8 cellular contexts compared by ENCODE assay signal in the genomic region with DNA sequence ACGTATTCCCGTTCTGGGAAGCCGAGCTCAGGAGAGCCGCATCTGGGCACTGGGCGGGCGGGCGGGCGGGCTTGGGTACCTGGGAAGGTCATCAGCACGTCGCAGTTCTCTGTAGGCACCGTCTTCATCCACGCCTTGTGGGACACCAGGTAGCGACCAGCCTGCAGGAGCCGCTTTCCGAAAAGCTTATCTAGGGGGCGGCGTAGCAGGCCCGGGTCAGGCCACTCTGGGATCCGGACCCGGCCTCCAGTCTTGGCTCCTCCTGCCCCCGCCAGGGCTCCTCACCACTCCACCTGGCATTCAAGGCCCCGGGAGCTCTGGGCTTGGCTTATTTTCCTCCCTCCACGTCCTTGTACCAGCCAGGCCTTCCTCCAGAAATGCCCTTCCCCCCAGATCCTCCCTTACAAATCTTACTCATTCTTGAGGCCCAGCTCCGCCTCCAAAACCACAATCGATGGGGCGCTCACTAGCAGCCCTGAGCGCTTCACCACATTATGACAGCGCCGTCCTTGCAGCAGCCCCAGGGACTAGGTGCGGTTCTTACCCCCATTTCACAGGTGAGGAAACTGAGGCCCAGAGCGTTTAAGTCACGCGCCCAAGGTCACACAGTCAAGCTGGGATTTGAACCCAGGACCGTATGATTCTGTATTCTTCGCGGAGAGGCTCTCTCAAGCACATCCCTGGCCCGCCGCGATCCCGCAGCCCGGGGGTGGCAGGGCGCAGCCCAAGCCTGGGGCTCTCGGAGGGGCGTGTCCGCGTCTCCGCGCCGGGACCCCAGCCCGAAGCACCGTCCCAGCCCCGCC. TPM values are rescaled to one million over a fixed set of nuclear protein-coding genes. Genes with fewer than 3 reads are reported as not detected.
DNase-seq lines count a peak whose midpoint lies in the region; ATAC-seq and TF ChIP-seq lines count a peak whose summit lies in the region.

No MANE protein-coding gene starts in this region.

- peak overlapping the region; percentile 42 for H3K27ac Mint-ChIP-seq in activated CD4-positive, alpha-beta memory T cell treated with anti-CD3 and anti-CD28 coated beads for 36 hours
- peak overlapping the region in 1 of 2 donors; percentile 29 for H3K27ac Mint-ChIP-seq in effector memory CD8-positive, alpha-beta T cell
- peak overlapping the region in 1 of 2 donors; percentile 88 for H3K27ac Mint-ChIP-seq in natural killer cell

- peaks cover 10% of the 10 kb centered on the region for H3K79me2 ChIP-seq in MM.1S (ENCODE audit: low read length)

- intact Hi-C loops in activated CD4-positive, alpha-beta memory T cell treated with anti-CD3 and anti-CD28 coated beads for 36 hours (cut with micrococcal nuclease), result loop anchor here (1.0 to 2.0 kb wide), 2 partner anchors 25 to 57 kb away; a partner anchor contains a TSS
- intact Hi-C loops in natural killer cell (cut with micrococcal nuclease), result loop anchor here (10.0 kb wide), 1 partner anchor 71 kb away; a partner anchor contains a TSS

- peak; percentile 31 for ATAC-seq in effector memory CD8-positive, alpha-beta T cell (replicated peaks)
- peak in 1 of 3 donors; percentile 27 for ATAC-seq in natural killer cell
- ATAC-seq in GM19452 (IDR thresholded peaks at IDR 0.05; ENCODE audit: unreplicated experiment), result no peak

- no peak overlapping the region for H3K27ac ChIP-seq in MM.1S (ENCODE audit: low read length)
- H3K27ac ChIP-seq in temporal lobe (ENCODE audit: low read depth, low read length), result peak overlapping the region; percentile 66

- peaks cover 10% of the 10 kb centered on the region for H3K4me1 ChIP-seq in MM.1S (ENCODE audit: low read length)

- H3K9me2 ChIP-seq in MM.1S (replicated peaks; ENCODE audit: insufficient read depth, low read length), result no peaks in the 10 kb centered on the region

- H3K4me1 Mint-ChIP-seq in activated CD4-positive, alpha-beta memory T cell treated with anti-CD3 and anti-CD28 coated beads for 36 hours (ENCODE audit: low read depth), result peaks cover 29% of the 10 kb centered on the region
- H3K4me1 Mint-ChIP-seq in effector memory CD8-positive, alpha-beta T cell (ENCODE audit: low read depth in 2 of 2), result peaks cover 34 to 40% of the 10 kb centered on the region in 2 donors
- peaks cover 25 to 57% of the 10 kb centered on the region in 2 donors for H3K4me1 Mint-ChIP-seq in natural killer cell

- H3K9me3 ChIP-seq in MM.1S (replicated peaks; ENCODE audit: insufficient read depth, low read length), result no peaks in the 10 kb centered on the region

- H3K9ac ChIP-seq in MM.1S (ENCODE audit: low read length), result peak overlapping the region; percentile 41; the same call in 1 of the 2 replicates

- H3K27me3 ChIP-seq in MM.1S (replicated peaks; ENCODE audit: insufficient read depth, low read length), result peaks cover 26% of the 10 kb centered on the region

- peaks cover 18% of the 10 kb centered on the region for H3F3A ChIP-seq in MM.1S (ENCODE audit: insufficient read depth, low read length)

- H3K4me3 ChIP-seq in MM.1S (ENCODE audit: low read length), result peak overlapping the region; percentile 69

- H3K4me2 ChIP-seq in MM.1S (ENCODE audit: low read depth, low read length), result peak overlapping the region; percentile 87

- TF ChIP-seq CTCF in MM.1S (IDR thresholded peaks at IDR 0.05; ENCODE audit: low read length), result no peak
- no peak for TF ChIP-seq CTCF in natural killer cell (IDR thresholded peaks at IDR 0.05)

- peak; percentile 83 for DNase-seq in GM03348 (ENCODE audit: low spot score)
- DNase-seq in MM.1S, result peak; percentile 43
- DNase-seq in activated CD4-positive, alpha-beta memory T cell treated with anti-CD3 and anti-CD28 coated beads for 36 hours, result peak; percentile 89
- DNase-seq in effector memory CD8-positive, alpha-beta T cell, result peak; percentile 53 to 56 (median 56)
- DNase-seq in natural killer cell, result peak; percentile 50
- DNase-seq in retina, result no peak

- H2AFZ ChIP-seq in MM.1S (ENCODE audit: low read length), result peak overlapping the region; percentile 83

- no peaks in the 10 kb centered on the region for H4K20me1 ChIP-seq in MM.1S (ENCODE audit: insufficient read depth, low read length)

- POLR2A ChIA-PET in activated CD4-positive, alpha-beta memory T cell treated with anti-CD3 and anti-CD28 coated beads for 36 hours (lab: Charles Lee), result interaction anchor here (1.1 to 3.2 kb wide), 4 partner anchors 16 to 55 kb away, joined by 3 to 15 read pairs (median 7); a partner anchor contains a TSS

- peak overlapping the region; percentile 79 for H3K4me3 Mint-ChIP-seq in activated CD4-positive, alpha-beta memory T cell treated with anti-CD3 and anti-CD28 coated beads for 36 hours
- H3K4me3 Mint-ChIP-seq in effector memory CD8-positive, alpha-beta T cell, result peak overlapping the region; percentile 76 to 85
- H3K4me3 Mint-ChIP-seq in natural killer cell, result peak overlapping the region; percentile 79

- H3K36me3 Mint-ChIP-seq in activated CD4-positive, alpha-beta memory T cell treated with anti-CD3 and anti-CD28 coated beads for 36 hours, result no peaks in the 10 kb centered on the region
- H3K36me3 Mint-ChIP-seq in effector memory CD8-positive, alpha-beta T cell (ENCODE audit: insufficient read depth), result no peaks in the 10 kb centered on the region
- no peaks in the 10 kb centered on the region for H3K36me3 Mint-ChIP-seq in natural killer cell

- CTCF ChIA-PET in activated CD4-positive, alpha-beta memory T cell treated with anti-CD3 and anti-CD28 coated beads for 36 hours (lab: Charles Lee), result interaction anchor here (0.8 to 2.1 kb wide), 7 partner anchors 9 to 53 kb away, joined by 3 to 6 read pairs (median 3); no protein-coding TSS in a partner anchor

- H3K36me3 ChIP-seq in MM.1S (replicated peaks; ENCODE audit: insufficient read depth, low read length), result no peaks in the 10 kb centered on the region

- no peaks in the 10 kb centered on the region for H3K27me3 Mint-ChIP-seq in activated CD4-positive, alpha-beta memory T cell treated with anti-CD3 and anti-CD28 coated beads for 36 hours
- no peaks in the 10 kb centered on the region for H3K27me3 Mint-ChIP-seq in effector memory CD8-positive, alpha-beta T cell
- no peaks in the 10 kb centered on the region for H3K27me3 Mint-ChIP-seq in natural killer cell (ENCODE audit: low read depth in 2 of 2)

- H3K9me3 Mint-ChIP-seq in activated CD4-positive, alpha-beta memory T cell treated with anti-CD3 and anti-CD28 coated beads for 36 hours, result no peaks in the 10 kb centered on the region
- H3K9me3 Mint-ChIP-seq in effector memory CD8-positive, alpha-beta T cell, result no peaks in the 10 kb centered on the region
- no peaks in the 10 kb centered on the region for H3K9me3 Mint-ChIP-seq in natural killer cell

RNA-seq across cellular contexts. Expression of a gene that starts 0.8 kb away (rescaled TPM):
- 1 to 10 TPM; 5.8 to 6.0 TPM for total RNA-seq in activated CD4-positive, alpha-beta memory T cell treated with anti-CD3 and anti-CD28 coated beads for 36 hours
- total RNA-seq in natural killer cell (10 to 100 TPM; 18.5 to 24.7 (median 19.1) TPM), temporal lobe (30.7 TPM)

RNA-seq across cellular contexts. Expression of a gene that starts 3.5 kb away (rescaled TPM):
- 10 to 100 TPM; 37.7 to 41.4 TPM for total RNA-seq in activated CD4-positive, alpha-beta memory T cell treated with anti-CD3 and anti-CD28 coated beads for 36 hours
- total RNA-seq in natural killer cell, result 10 to 100 TPM; 21.6 to 33.0 (median 27.7) TPM
- total RNA-seq in temporal lobe, result 11.1 TPM

RNA-seq across cellular contexts. Expression of a gene that starts 24.4 kb away (rescaled TPM):
- total RNA-seq in activated CD4-positive, alpha-beta memory T cell treated with anti-CD3 and anti-CD28 coated beads for 36 hours, result 10 to 100 TPM; 37.2 to 37.5 TPM
- total RNA-seq in natural killer cell, result 10 to 100 TPM; 32.2 to 42.5 (median 37.7) TPM
- 11.8 TPM for total RNA-seq in temporal lobe

RNA-seq across cellular contexts. Expression of a gene that starts 28.1 kb away (rescaled TPM):
- 10 to 100 TPM; 92.9 to 93.7 TPM for total RNA-seq in activated CD4-positive, alpha-beta memory T cell treated with anti-CD3 and anti-CD28 coated beads for 36 hours
- 10 to 100 TPM; 26.9 to 40.8 (median 39.4) TPM for total RNA-seq in natural killer cell
- 13.3 TPM for total RNA-seq in temporal lobe

RNA-seq across cellular contexts. Expression of a gene that starts 30.6 kb away (rescaled TPM):
- total RNA-seq in activated CD4-positive, alpha-beta memory T cell treated with anti-CD3 and anti-CD28 coated beads for 36 hours, result 1 to 10 TPM; 7.7 to 7.9 TPM
- total RNA-seq in natural killer cell (1 to 10 TPM; 7.5 to 10.0 (median 9.7) TPM), temporal lobe (18.7 TPM)
